In genomic region chr9:100213730-100214477, GRCh38 we compare ENCODE assay signal across 20 cellular contexts.
DNase-seq lines count a peak whose midpoint lies in the region; FAIRE-seq and TF ChIP-seq lines count a peak whose summit lies in the region.
"Had no signal": no experiment of that assay in that cellular context is flagged by ENCODE, and none has a peak within 500 bp of the region (broad histone marks: within the 10 kb centered on the region; RNA-seq: fewer than 3 reads in every experiment).

No MANE protein-coding gene starts in this region.

- no peak for TF ChIP-seq CTCF in adrenal gland (IDR thresholded peaks at IDR 0.05)
- TF ChIP-seq CTCF in sigmoid colon (IDR thresholded peaks at IDR 0.05), result no peak

- no peak for TF ChIP-seq EP300 in sigmoid colon (IDR thresholded peaks at IDR 0.05)

- no peaks in the 10 kb centered on the region for H3K9me3 ChIP-seq in adrenal gland (replicated peaks in 1 of 3)
- H3K9me3 ChIP-seq in sigmoid colon, result no peaks in the 10 kb centered on the region
- H3K9me3 ChIP-seq: psoas muscle, transverse colon had no signal

- WGBS in adrenal gland, 4 donors, result 82 to 91% (median 86%) methylated on average over 5 of the region's 5 CpGs
- WGBS in sigmoid colon, 2 donors, result 87 to 89% methylated on average over 5 of the region's 5 CpGs

- no peak for TF ChIP-seq POLR2A in erythroblast (IDR thresholded peaks at IDR 0.05; ENCODE audit: low read length)
- TF ChIP-seq POLR2A in adrenal gland (IDR thresholded peaks at IDR 0.05), result no peak
- no peak for TF ChIP-seq POLR2A in sigmoid colon (IDR thresholded peaks at IDR 0.05)

- H3K4me1 ChIP-seq in adrenal gland (replicated peaks in 1 of 2) (no peaks in the 10 kb centered on the region), sigmoid colon (peaks cover 0 to 8% (median 3%) of the 10 kb centered on the region in 4 donors)
- H3K4me1 ChIP-seq: transverse colon had no signal

- no peak for FAIRE-seq in RCC 7860 (lab: Jason Lieb, UNC)
- FAIRE-seq: G401.6 had no signal

- H3K27ac ChIP-seq in adrenal gland (no peak overlapping the region), sigmoid colon (no peak overlapping the region)
- H3K27ac ChIP-seq: psoas muscle, transverse colon had no signal

- H3K36me3 ChIP-seq in adrenal gland (replicated peaks in 1 of 2), result no peaks in the 10 kb centered on the region
- peaks cover 0 to 4% (median 0%) of the 10 kb centered on the region in 4 donors for H3K36me3 ChIP-seq in sigmoid colon
- H3K36me3 ChIP-seq: transverse colon had no signal

- H3K4me3 ChIP-seq in adrenal gland (no peak overlapping the region), sigmoid colon (no peak overlapping the region)
- H3K4me3 ChIP-seq: psoas muscle, transverse colon had no signal

- intact Hi-C loops in adrenal gland (cut with DNase I) (loop anchor here in 1 of 2 donors (10.0 kb wide), 1 partner anchor 179 kb away; no protein-coding TSS in a partner anchor), sigmoid colon (cut with DNase I) (loop anchor here (10.0 kb wide), 1 partner anchor 1029 kb away; no protein-coding TSS in a partner anchor)

- no peaks in the 10 kb centered on the region for H3K27me3 ChIP-seq in adrenal gland
- H3K27me3 ChIP-seq in sigmoid colon, result no peaks in the 10 kb centered on the region
- H3K27me3 ChIP-seq: transverse colon had no signal

- DNase-seq in ELR (ENCODE audit: low read depth), result peak; percentile 43
- peak; percentile 80 for DNase-seq in RCC 7860 (ENCODE audit: low spot score)
- peak; percentile 46 to 84 for DNase-seq in erythroblast (lab: John Stamatoyannopoulos, UW)
- DNase-seq in non-pigmented ciliary epithelial cell (ENCODE audit: low read depth), result peak; percentile 74
- DNase-seq in NCI-H1417 treated with DMSO at 0.1 percent for 48 hours (lab: John Stamatoyannopoulos, UW), result no peak
- no peak for DNase-seq in adrenal gland
- no peak for DNase-seq in sigmoid colon
- no peak for DNase-seq in middle frontal gyrus (ENCODE audit: extremely low spot score, low spot score)
- DNase-seq: activated CD4-positive, alpha-beta T cell treated with anti-CD3 and anti-CD28 coated beads, Interleukin-2, amount 10 ng/mL, durations not matched to agents 7 days and 5 days; activated T-cell treated with anti-CD3 and anti-CD28 coated beads, Interleukin-2, amount 50 U/mL, for 48 hours; amygdala; CD8-positive, alpha-beta memory T cell; dermis blood vessel endothelial cell; immature natural killer cell; NCI-H187 treated with DMSO at 0.1 percent for 48 hours; NCI-H82; psoas muscle; stimulated activated CD4-positive, alpha-beta T cell treated with anti-CD3 and anti-CD28 coated beads, Interleukin-1b, Interleukin-23, amount 100 ng/mL, for 48 hours; transverse colon had no signal

Comparison
In these comparisons a context has a peak if more than half of its experiments do, and no peak if none do; other contexts are left out.
1. DNase-seq: peak in ELR (single experiment), RCC 7860 (single experiment), erythroblast (2 of 2) and non-pigmented ciliary epithelial cell (single experiment); none in NCI-H1417 treated with DMSO at 0.1 percent for 48 hours (single experiment), adrenal gland (0 of 7), sigmoid colon (single experiment) and middle frontal gyrus (single experiment).